1 cellular context compared by ENCODE assay signal in the genomic region with DNA sequence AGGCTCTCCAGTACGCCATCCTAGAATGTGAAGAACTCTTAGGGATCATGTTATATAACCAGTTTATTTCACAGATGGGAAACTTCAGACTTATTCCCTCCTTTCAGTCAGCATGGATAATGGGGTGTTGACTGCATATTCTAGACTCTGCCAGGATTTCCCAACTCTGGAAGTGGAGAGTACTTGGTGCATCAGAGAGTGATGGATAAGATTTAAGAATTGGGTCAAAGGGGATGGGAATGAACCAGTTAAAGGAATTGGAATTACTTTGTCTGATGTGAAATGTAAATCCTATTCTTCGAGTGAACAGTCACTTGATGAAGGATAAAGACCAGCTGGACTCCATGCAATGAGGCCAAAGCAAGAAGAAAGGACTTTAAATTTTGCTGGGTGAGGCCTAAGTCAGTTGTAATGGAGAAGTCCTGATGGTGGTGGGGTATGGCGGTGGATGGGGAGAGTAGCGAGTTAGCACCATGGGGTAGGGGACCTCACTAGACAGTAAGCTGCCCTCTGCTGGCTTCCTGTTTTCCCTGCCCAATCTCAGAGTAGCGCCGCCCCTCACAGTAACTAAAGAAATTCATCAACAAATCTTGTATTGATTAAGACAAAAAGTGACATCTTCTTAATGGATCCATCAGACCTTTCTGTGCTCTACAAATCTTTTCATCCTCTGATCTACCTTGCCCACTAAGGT.
TF ChIP-seq lines count a peak whose summit lies in the region.

No MANE protein-coding gene starts in this region.

TF ChIP-seq in GM23338, 12 proteins besides CTCF, POLR2A, EP300 and RAD21 (continued from another document):
- no peak for TF ChIP-seq STAT1 (IDR thresholded peaks at IDR 0.05; ENCODE audit: unreplicated experiment)
- no peak for TF ChIP-seq ZNF331 (CRISPR knock-in tag; IDR thresholded peaks at IDR 0.05; ENCODE audit: low read depth)
- TF ChIP-seq NANOG (IDR thresholded peaks at IDR 0.05; ENCODE audit: borderline replicate concordance): no peak
- TF ChIP-seq, protein P1, sequence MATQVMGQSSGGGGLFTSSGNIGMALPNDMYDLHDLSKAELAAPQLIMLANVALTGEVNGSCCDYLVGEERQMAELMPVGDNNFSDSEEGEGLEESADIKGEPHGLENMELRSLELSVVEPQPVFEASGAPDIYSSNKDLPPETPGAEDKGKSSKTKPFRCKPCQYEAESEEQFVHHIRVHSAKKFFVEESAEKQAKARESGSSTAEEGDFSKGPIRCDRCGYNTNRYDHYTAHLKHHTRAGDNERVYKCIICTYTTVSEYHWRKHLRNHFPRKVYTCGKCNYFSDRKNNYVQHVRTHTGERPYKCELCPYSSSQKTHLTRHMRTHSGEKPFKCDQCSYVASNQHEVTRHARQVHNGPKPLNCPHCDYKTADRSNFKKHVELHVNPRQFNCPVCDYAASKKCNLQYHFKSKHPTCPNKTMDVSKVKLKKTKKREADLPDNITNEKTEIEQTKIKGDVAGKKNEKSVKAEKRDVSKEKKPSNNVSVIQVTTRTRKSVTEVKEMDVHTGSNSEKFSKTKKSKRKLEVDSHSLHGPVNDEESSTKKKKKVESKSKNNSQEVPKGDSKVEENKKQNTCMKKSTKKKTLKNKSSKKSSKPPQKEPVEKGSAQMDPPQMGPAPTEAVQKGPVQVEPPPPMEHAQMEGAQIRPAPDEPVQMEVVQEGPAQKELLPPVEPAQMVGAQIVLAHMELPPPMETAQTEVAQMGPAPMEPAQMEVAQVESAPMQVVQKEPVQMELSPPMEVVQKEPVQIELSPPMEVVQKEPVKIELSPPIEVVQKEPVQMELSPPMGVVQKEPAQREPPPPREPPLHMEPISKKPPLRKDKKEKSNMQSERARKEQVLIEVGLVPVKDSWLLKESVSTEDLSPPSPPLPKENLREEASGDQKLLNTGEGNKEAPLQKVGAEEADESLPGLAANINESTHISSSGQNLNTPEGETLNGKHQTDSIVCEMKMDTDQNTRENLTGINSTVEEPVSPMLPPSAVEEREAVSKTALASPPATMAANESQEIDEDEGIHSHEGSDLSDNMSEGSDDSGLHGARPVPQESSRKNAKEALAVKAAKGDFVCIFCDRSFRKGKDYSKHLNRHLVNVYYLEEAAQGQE (IDR thresholded peaks at IDR 0.05; ENCODE audit: unreplicated experiment): no peak
- TF ChIP-seq POLR2AphosphoS5 (IDR thresholded peaks at IDR 0.05; ENCODE audit: low read depth): no peak
- TF ChIP-seq, protein P2, sequence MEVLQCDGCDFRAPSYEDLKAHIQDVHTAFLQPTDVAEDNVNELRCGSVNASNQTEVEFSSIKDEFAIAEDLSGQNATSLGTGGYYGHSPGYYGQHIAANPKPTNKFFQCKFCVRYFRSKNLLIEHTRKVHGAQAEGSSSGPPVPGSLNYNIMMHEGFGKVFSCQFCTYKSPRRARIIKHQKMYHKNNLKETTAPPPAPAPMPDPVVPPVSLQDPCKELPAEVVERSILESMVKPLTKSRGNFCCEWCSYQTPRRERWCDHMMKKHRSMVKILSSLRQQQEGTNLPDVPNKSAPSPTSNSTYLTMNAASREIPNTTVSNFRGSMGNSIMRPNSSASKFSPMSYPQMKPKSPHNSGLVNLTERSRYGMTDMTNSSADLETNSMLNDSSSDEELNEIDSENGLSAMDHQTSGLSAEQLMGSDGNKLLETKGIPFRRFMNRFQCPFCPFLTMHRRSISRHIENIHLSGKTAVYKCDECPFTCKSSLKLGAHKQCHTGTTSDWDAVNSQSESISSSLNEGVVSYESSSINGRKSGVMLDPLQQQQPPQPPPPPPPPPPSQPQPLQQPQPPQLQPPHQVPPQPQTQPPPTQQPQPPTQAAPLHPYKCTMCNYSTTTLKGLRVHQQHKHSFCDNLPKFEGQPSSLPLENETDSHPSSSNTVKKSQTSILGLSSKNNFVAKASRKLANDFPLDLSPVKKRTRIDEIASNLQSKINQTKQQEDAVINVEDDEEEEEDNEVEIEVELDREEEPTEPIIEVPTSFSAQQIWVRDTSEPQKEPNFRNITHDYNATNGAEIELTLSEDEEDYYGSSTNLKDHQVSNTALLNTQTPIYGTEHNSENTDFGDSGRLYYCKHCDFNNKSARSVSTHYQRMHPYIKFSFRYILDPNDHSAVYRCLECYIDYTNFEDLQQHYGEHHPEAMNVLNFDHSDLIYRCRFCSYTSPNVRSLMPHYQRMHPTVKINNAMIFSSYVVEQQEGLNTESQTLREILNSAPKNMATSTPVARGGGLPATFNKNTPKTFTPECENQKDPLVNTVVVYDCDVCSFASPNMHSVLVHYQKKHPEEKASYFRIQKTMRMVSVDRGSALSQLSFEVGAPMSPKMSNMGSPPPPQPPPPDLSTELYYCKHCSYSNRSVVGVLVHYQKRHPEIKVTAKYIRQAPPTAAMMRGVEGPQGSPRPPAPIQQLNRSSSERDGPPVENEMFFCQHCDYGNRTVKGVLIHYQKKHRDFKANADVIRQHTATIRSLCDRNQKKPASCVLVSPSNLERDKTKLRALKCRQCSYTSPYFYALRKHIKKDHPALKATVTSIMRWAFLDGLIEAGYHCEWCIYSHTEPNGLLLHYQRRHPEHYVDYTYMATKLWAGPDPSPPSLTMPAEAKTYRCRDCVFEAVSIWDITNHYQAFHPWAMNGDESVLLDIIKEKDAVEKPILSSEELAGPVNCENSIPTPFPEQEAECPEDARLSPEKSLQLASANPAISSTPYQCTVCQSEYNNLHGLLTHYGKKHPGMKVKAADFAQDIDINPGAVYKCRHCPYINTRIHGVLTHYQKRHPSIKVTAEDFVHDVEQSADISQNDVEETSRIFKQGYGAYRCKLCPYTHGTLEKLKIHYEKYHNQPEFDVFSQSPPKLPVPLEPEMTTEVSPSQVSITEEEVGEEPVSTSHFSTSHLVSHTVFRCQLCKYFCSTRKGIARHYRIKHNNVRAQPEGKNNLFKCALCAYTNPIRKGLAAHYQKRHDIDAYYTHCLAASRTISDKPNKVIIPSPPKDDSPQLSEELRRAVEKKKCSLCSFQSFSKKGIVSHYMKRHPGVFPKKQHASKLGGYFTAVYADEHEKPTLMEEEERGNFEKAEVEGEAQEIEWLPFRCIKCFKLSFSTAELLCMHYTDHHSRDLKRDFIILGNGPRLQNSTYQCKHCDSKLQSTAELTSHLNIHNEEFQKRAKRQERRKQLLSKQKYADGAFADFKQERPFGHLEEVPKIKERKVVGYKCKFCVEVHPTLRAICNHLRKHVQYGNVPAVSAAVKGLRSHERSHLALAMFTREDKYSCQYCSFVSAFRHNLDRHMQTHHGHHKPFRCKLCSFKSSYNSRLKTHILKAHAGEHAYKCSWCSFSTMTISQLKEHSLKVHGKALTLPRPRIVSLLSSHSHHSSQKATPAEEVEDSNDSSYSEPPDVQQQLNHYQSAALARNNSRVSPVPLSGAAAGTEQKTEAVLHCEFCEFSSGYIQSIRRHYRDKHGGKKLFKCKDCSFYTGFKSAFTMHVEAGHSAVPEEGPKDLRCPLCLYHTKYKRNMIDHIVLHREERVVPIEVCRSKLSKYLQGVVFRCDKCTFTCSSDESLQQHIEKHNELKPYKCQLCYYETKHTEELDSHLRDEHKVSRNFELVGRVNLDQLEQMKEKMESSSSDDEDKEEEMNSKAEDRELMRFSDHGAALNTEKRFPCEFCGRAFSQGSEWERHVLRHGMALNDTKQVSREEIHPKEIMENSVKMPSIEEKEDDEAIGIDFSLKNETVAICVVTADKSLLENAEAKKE (CRISPR knock-in tag; IDR thresholded peaks at IDR 0.05): no peak
